ENCODE assay signal across 26 cellular contexts in genomic region chr4:52546449-52546848, GRCh38.
A peak's percentile ranks its signal among the peaks of the same experiment; 100 is the strongest.
DNase-seq lines count a peak whose midpoint lies in the region; ATAC-seq and TF ChIP-seq lines count a peak whose summit lies in the region.
"Had no signal": no experiment of that assay in that cellular context is flagged by ENCODE, and none has a peak within 500 bp of the region (broad histone marks: within the 10 kb centered on the region; RNA-seq: fewer than 3 reads in every experiment).

No MANE protein-coding gene starts in this region.

- H3K27ac Mint-ChIP-seq in endodermal cell (no peak overlapping the region), Caco-2 (ENCODE audit: unreplicated experiment) (no peak overlapping the region), glutamatergic neuron (ENCODE audit: unreplicated experiment) (no peak overlapping the region)
- H3K27ac Mint-ChIP-seq in activated naive CD4-positive, alpha-beta T cell treated with anti-CD3 and anti-CD28 coated beads, Interleukin-2, amount 50 U/mL, for 72 hours, result no peak overlapping the region
- H3K27ac Mint-ChIP-seq: CD14-positive monocyte; CD8-positive, alpha-beta memory T cell; H9 had no signal

- H3K27me3 Mint-ChIP-seq in endodermal cell (ENCODE audit: insufficient read depth) (no peaks in the 10 kb centered on the region), Caco-2 (ENCODE audit: insufficient read depth, unreplicated experiment) (no peaks in the 10 kb centered on the region), glutamatergic neuron (ENCODE audit: unreplicated experiment) (peaks cover 4% of the 10 kb centered on the region)

- no peaks in the 10 kb centered on the region for H3K9me3 ChIP-seq in right atrium auricular region
- H3K9me3 ChIP-seq in endodermal cell (ENCODE audit: control insufficient read depth, low read length), result peaks cover 15% of the 10 kb centered on the region
- H3K9me3 ChIP-seq in left ventricle myocardium inferior (replicated peaks), result no peaks in the 10 kb centered on the region
- H3K9me3 ChIP-seq in Caco-2, result no peaks in the 10 kb centered on the region
- H3K9me3 ChIP-seq: BE2C, MG63 had no signal

- no peak for DNase-seq in Right ventricle myocardium inferior (ENCODE audit: missing footprints)
- no peak for DNase-seq in right atrium auricular region (ENCODE audit: low spot score)
- DNase-seq in endodermal cell, result peak; percentile 30
- DNase-seq in left ventricle myocardium inferior, result no peak
- no peak for DNase-seq in activated naive CD4-positive, alpha-beta T cell treated with anti-CD3 and anti-CD28 coated beads, Interleukin-2, amount 50 U/mL, for 72 hours (ENCODE audit: low spot score in 2 of 2)
- no peak for DNase-seq in NCI-H1105 treated with DMSO at 0.1 percent for 48 hours (lab: John Stamatoyannopoulos, UW)
- no peak for DNase-seq in Caco-2
- no peak for DNase-seq in glutamatergic neuron
- DNase-seq: 8988T; ACHN; BE2C; Calu3; CD8-positive, alpha-beta memory T cell; DMS79 treated with DMSO at 0.1 percent for 48 hours; H9; KBM-7; MG63; NCI-H2029 treated with DMSO at 0.1 percent for 48 hours; NCI-H446 treated with DMSO at 0.1 percent for 48 hours; NCI-H526; NCI-H82; PC-9; SIG-M5 had no signal

- H3K4me3 Mint-ChIP-seq in endodermal cell (no peak overlapping the region), Caco-2 (ENCODE audit: unreplicated experiment) (no peak overlapping the region), glutamatergic neuron (ENCODE audit: unreplicated experiment) (no peak overlapping the region)
- H3K4me3 Mint-ChIP-seq: CD14-positive monocyte; CD8-positive, alpha-beta memory T cell; H9 had no signal

- no peak overlapping the region for H3K4me3 ChIP-seq in right atrium auricular region
- no peak overlapping the region for H3K4me3 ChIP-seq in endodermal cell (ENCODE audit: low read length)
- peak overlapping the region; percentile 20 for H3K4me3 ChIP-seq in left ventricle myocardium inferior
- no peak overlapping the region for H3K4me3 ChIP-seq in Caco-2 (ENCODE audit: low read depth, low read length)
- H3K4me3 ChIP-seq: MG63, PC-9, SK-N-MC had no signal

- no peaks in the 10 kb centered on the region for H3K36me3 Mint-ChIP-seq in endodermal cell (ENCODE audit: low read depth)
- no peaks in the 10 kb centered on the region for H3K36me3 Mint-ChIP-seq in activated naive CD4-positive, alpha-beta T cell treated with anti-CD3 and anti-CD28 coated beads, Interleukin-2, amount 50 U/mL, for 72 hours
- no peaks in the 10 kb centered on the region for H3K36me3 Mint-ChIP-seq in Caco-2 (ENCODE audit: insufficient read depth, unreplicated experiment)
- no peaks in the 10 kb centered on the region for H3K36me3 Mint-ChIP-seq in glutamatergic neuron (ENCODE audit: unreplicated experiment)
- H3K36me3 Mint-ChIP-seq: CD14-positive monocyte; CD8-positive, alpha-beta memory T cell had no signal

- H3K36me3 ChIP-seq in right atrium auricular region (no peaks in the 10 kb centered on the region), endodermal cell (ENCODE audit: control insufficient read depth, insufficient read depth, low read length) (no peaks in the 10 kb centered on the region), left ventricle myocardium inferior (no peaks in the 10 kb centered on the region), Caco-2 (ENCODE audit: control insufficient read depth, insufficient read depth, low read length) (no peaks in the 10 kb centered on the region)
- H3K36me3 ChIP-seq: BE2C, MG63 had no signal

- no peak overlapping the region for H3K9ac ChIP-seq in endodermal cell (ENCODE audit: extremely low read depth, low read length, poor library complexity, severe bottlenecking)

- intact Hi-C loops in Right ventricle myocardium inferior (cut with DNase I) (loop anchor here (5.0 kb wide), 5 partner anchors 41 to 436 kb away; partner anchors contain the start of genes RASL11B and USP46), left ventricle myocardium inferior (cut with micrococcal nuclease) (loop anchor here (5.0 kb wide), 1 partner anchor 436 kb away; no protein-coding TSS in a partner anchor), Caco-2 (cut with micrococcal nuclease; ENCODE audit: unreplicated experiment) (loop anchor here (10.0 kb wide), 2 partner anchors 172 to 328 kb away; no protein-coding TSS in a partner anchor)

- peaks cover 0 to 17% of the 10 kb centered on the region in 2 donors for H3K4me1 ChIP-seq in right atrium auricular region
- no peaks in the 10 kb centered on the region for H3K4me1 ChIP-seq in endodermal cell (ENCODE audit: control insufficient read depth, insufficient read depth, low read length)
- peaks cover 36% of the 10 kb centered on the region for H3K4me1 ChIP-seq in left ventricle myocardium inferior
- H3K4me1 ChIP-seq in Caco-2, result no peaks in the 10 kb centered on the region
- H3K4me1 ChIP-seq: BE2C had no signal

- TF ChIP-seq CTCF in right atrium auricular region (IDR thresholded peaks at IDR 0.05) (no peak), endodermal cell (conservative IDR thresholded peaks at IDR 0.05) (no peak), left ventricle myocardium inferior (IDR thresholded peaks at IDR 0.05; ENCODE audit: borderline replicate concordance) (no peak), Caco-2 (IDR thresholded peaks at IDR 0.05; ENCODE audit: insufficient read depth in 1 of 2, low read depth in 1 of 2, low read length in 1 of 2, severe bottlenecking in 1 of 2, unreplicated experiment in 1 of 2) (no peak), glutamatergic neuron (IDR thresholded peaks at IDR 0.05; ENCODE audit: partially characterized antibody, unreplicated experiment) (no peak)

- H3K4me1 Mint-ChIP-seq in endodermal cell, result peaks cover 13% of the 10 kb centered on the region
- H3K4me1 Mint-ChIP-seq in Caco-2 (ENCODE audit: low read depth, unreplicated experiment), result no peaks in the 10 kb centered on the region
- H3K4me1 Mint-ChIP-seq in glutamatergic neuron (ENCODE audit: low read depth, unreplicated experiment), result peaks cover 2% of the 10 kb centered on the region
- H3K4me1 Mint-ChIP-seq: CD14-positive monocyte; CD8-positive, alpha-beta memory T cell had no signal

- H3K9me3 Mint-ChIP-seq in endodermal cell, result peaks cover 11% of the 10 kb centered on the region
- no peaks in the 10 kb centered on the region for H3K9me3 Mint-ChIP-seq in activated naive CD4-positive, alpha-beta T cell treated with anti-CD3 and anti-CD28 coated beads, Interleukin-2, amount 50 U/mL, for 72 hours
- H3K9me3 Mint-ChIP-seq in Caco-2 (ENCODE audit: unreplicated experiment), result no peaks in the 10 kb centered on the region
- no peaks in the 10 kb centered on the region for H3K9me3 Mint-ChIP-seq in glutamatergic neuron (ENCODE audit: unreplicated experiment)
- H3K9me3 Mint-ChIP-seq: CD14-positive monocyte had no signal

- POLR2A ChIA-PET in Caco-2 (lab: Charles Lee), result no interaction called here

- BruUV-seq in Caco-2 (replicated peaks; lab: Mats Ljungman, UMichigan), result no TSS peak

- CTCF ChIA-PET in Caco-2 (lab: Charles Lee), result interaction anchor here (0.6 to 1.8 kb wide), 3 partner anchors 42 to 438 kb away, joined by 3 to 9 read pairs (median 4); no protein-coding TSS in a partner anchor

- WGBS in endodermal cell (ENCODE audit: insufficient coverage in 1 of 2, insufficient read length in 1 of 2), 2 experiments, result 80 to 81% methylated on average over 1 to 4 of the region's 4 CpGs

- H3K27me3 ChIP-seq in right atrium auricular region (no peaks in the 10 kb centered on the region), endodermal cell (ENCODE audit: control insufficient read depth, insufficient read depth, low read length, poor library complexity, severe bottlenecking) (no peaks in the 10 kb centered on the region), left ventricle myocardium inferior (ENCODE audit: low read depth) (peaks cover 3% of the 10 kb centered on the region), Caco-2 (replicated peaks; ENCODE audit: control insufficient read depth, insufficient read depth, low read length) (no peaks in the 10 kb centered on the region; the same call in none of the 2 replicates)
- H3K27me3 ChIP-seq: BE2C had no signal

- peak; percentile 86 for ATAC-seq in Right ventricle myocardium inferior
- no peak for ATAC-seq in activated naive CD4-positive, alpha-beta T cell treated with anti-CD3 and anti-CD28 coated beads, Interleukin-2, amount 50 U/mL, for 72 hours

- H3K27ac ChIP-seq in right atrium auricular region, result peak overlapping the region in 1 of 2 donors; percentile 14
- no peak overlapping the region for H3K27ac ChIP-seq in endodermal cell (ENCODE audit: low read depth, low read length)
- peak overlapping the region; percentile 88 for H3K27ac ChIP-seq in left ventricle myocardium inferior (replicated peaks)
- H3K27ac ChIP-seq: PC-9, RWPE1, SK-N-MC had no signal
